Comparison of ENCODE assay signal across 9 cellular contexts in genomic region chr9:111548623-111549022, GRCh38. TPM values are rescaled to one million over a fixed set of nuclear protein-coding genes. Genes with fewer than 3 reads are reported as not detected.
"Had no signal": no experiment of that assay in that cellular context is flagged by ENCODE, and none has a peak within 500 bp of the region (broad histone marks: within the 10 kb centered on the region; RNA-seq: fewer than 3 reads in every experiment).

No MANE protein-coding gene starts in this region.

- ATAC-seq: HCT116 had no signal

- H3K27me3 Mint-ChIP-seq: IgD-negative memory B cell had no signal

- H2AFZ ChIP-seq: GM23248 had no signal

- H3K4me3 ChIP-seq: GM23248, HAP-1 had no signal

- H3K4me1 ChIP-seq: HAP-1 had no signal

- H3K27ac ChIP-seq: GM23248 had no signal

- DNase-seq: GM23248, GOT3, H7, KBM-7 had no signal

- H3K9ac ChIP-seq: GM23248 had no signal

- H3K36me3 ChIP-seq: HAP-1 had no signal

- H3K4me1 Mint-ChIP-seq: IgD-negative memory B cell had no signal

- FAIRE-seq: HTR-8/SVneo had no signal

RNA-seq across cellular contexts. Expression of gene ZNF483, which starts 23.6 kb away (rescaled TPM):
- total RNA-seq: HT-29 had no signal
